In the genomic region with DNA sequence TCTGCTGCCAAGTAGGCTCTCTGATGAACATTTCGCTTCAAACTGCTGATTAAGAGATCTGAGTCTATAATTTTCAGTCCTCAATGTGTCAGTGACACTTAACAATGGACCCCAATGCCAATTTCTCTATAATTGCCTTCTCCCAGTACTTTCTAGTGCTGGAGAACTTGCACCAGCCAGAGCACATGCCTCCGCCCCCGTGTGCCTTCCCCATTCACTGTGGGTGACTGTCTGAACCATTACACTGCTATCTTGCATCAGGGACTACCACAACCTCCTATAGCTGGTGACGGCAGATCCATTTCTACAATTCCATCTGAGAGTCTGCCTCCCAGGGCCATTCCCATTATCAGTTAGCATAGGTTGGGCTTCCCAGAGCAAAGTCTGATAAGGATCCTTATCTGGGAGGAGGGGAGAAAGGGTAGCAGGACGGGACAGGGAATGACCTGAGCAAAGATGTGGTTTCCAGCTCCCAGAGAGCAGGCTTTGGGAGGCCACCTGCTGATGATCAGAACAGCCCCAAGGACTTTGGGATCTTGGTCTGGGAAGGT, we compare ENCODE assay signal across 16 cellular contexts.
DNase-seq lines count a peak whose midpoint lies in the region; ATAC-seq and TF ChIP-seq lines count a peak whose summit lies in the region.
"Had no signal": no experiment of that assay in that cellular context is flagged by ENCODE, and none has a peak within 500 bp of the region (broad histone marks: within the 10 kb centered on the region; RNA-seq: fewer than 3 reads in every experiment).

No MANE protein-coding gene starts in this region.

- H3K27ac ChIP-seq in coronary artery (no peak overlapping the region), heart left ventricle (no peak overlapping the region)
- H3K27ac ChIP-seq: GM23248 had no signal

- DNase-seq in BE2C, result peak; percentile 59
- peak; percentile 76 for DNase-seq in NCI-H2227 treated with DMSO at 0.1 percent for 48 hours (lab: John Stamatoyannopoulos, UW)
- peak; percentile 31 for DNase-seq in coronary artery (ENCODE audit: low spot score)
- no peak for DNase-seq in mucosa of descending colon
- no peak for DNase-seq in stimulated activated CD4-positive, alpha-beta T cell treated with anti-CD3 and anti-CD28 coated beads, Interleukin-4, amount 100 ng/mL, for 4 hours
- DNase-seq in heart left ventricle, result no peak
- DNase-seq in omental fat pad (ENCODE audit: low spot score), result no peak
- DNase-seq: Calu3; CD4-positive, alpha-beta T cell; GM23248; NCI-H146; NCI-H2029 treated with DMSO at 0.1 percent for 48 hours; NCI-H510A; NCI-H82 had no signal

- H3K36me3 ChIP-seq in BE2C (no peaks in the 10 kb centered on the region), mucosa of descending colon (ENCODE audit: low read depth) (no peaks in the 10 kb centered on the region), heart left ventricle (no peaks in the 10 kb centered on the region)

- TF ChIP-seq CTCF in BE2C (IDR thresholded peaks at IDR 0.05; ENCODE audit: low read depth, low read length), result no peak
- no peak for TF ChIP-seq CTCF in coronary artery (IDR thresholded peaks at IDR 0.05)
- TF ChIP-seq CTCF in mucosa of descending colon (IDR thresholded peaks at IDR 0.05), result no peak
- no peak for TF ChIP-seq CTCF in heart left ventricle (IDR thresholded peaks at IDR 0.05)
- no peak for TF ChIP-seq CTCF in omental fat pad (IDR thresholded peaks at IDR 0.05)

- ATAC-seq in mucosa of descending colon (peak; percentile 25), heart left ventricle (no peak), omental fat pad (ENCODE audit: low FRiP score) (no peak)
- ATAC-seq: GM12878, HCT116 had no signal

- TF ChIP-seq POLR2A in heart left ventricle (IDR thresholded peaks at IDR 0.05), result no peak

- H3K4me1 ChIP-seq in BE2C, result peaks cover 47% of the 10 kb centered on the region
- H3K4me1 ChIP-seq in mucosa of descending colon (ENCODE audit: low read depth), result no peaks in the 10 kb centered on the region
- no peaks in the 10 kb centered on the region for H3K4me1 ChIP-seq in heart left ventricle

- 31 to 50% (median 40%) methylated on average over 5 of the region's 5 CpGs for WGBS in heart left ventricle, 4 donors

- intact Hi-C loops in mucosa of descending colon (cut with DNase I, micrococcal nuclease) (no loop called here), heart left ventricle (cut with DNase I) (no loop called here)

- no peaks in the 10 kb centered on the region for H3K9me3 ChIP-seq in BE2C
- no peaks in the 10 kb centered on the region for H3K9me3 ChIP-seq in mucosa of descending colon
- no peaks in the 10 kb centered on the region for H3K9me3 ChIP-seq in heart left ventricle

- H3K27me3 ChIP-seq in BE2C (no peaks in the 10 kb centered on the region), heart left ventricle (peaks cover 6 to 72% (median 32%) of the 10 kb centered on the region in 9 donors)

- H3K4me3 ChIP-seq in BE2C (ENCODE audit: low read depth, low read length) (no peak overlapping the region), coronary artery (no peak overlapping the region), mucosa of descending colon (no peak overlapping the region), heart left ventricle (no peak overlapping the region)
- H3K4me3 ChIP-seq: GM12878, GM23248 had no signal

Comparison
In these comparisons a context has a peak if more than half of its experiments do, and no peak if none do; other contexts are left out.
1. DNase-seq: peak in BE2C (single experiment), NCI-H2227 treated with DMSO at 0.1 percent for 48 hours (single experiment) and coronary artery (single experiment); none in mucosa of descending colon (0 of 3), stimulated activated CD4-positive, alpha-beta T cell treated with anti-CD3 and anti-CD28 coated beads, Interleukin-4, amount 100 ng/mL, for 4 hours (0 of 2), heart left ventricle (0 of 5) and omental fat pad (single experiment).